8 cellular contexts compared by ENCODE assay signal in genomic region chr10:102418612-102419560, GRCh38. TPM values are rescaled to one million over a fixed set of nuclear protein-coding genes. Genes with fewer than 3 reads are reported as not detected.
A peak's percentile ranks its signal among the peaks of the same experiment; 100 is the strongest.
DNase-seq lines count a peak whose midpoint lies in the region; ATAC-seq, FAIRE-seq and TF ChIP-seq lines count a peak whose summit lies in the region.

Gene PSD (minus strand): TSS chr10:102418785. CDS start chr10:102417038, 1,747 bp downstream.

- no peak for TF ChIP-seq CTCF in A549 (IDR thresholded peaks at IDR 0.05)
- no peak for TF ChIP-seq CTCF in HEK293 (tag by site-specific recombination; IDR thresholded peaks at IDR 0.05)
- no peak for TF ChIP-seq CTCF in PC-9 (conservative IDR thresholded peaks at IDR 0.05)
- TF ChIP-seq CTCF in epithelial cell of esophagus (IDR thresholded peaks at IDR 0.05; ENCODE audit: insufficient read depth, low read depth, low read length, missing control alignments) = no peak
- no peak for TF ChIP-seq CTCF in parathyroid adenoma (IDR thresholded peaks at IDR 0.05)

- no peaks in the 10 kb centered on the region for H4K20me1 ChIP-seq in PC-9 (ENCODE audit: insufficient read depth)

- FAIRE-seq in A549 (lab: Jason Lieb, UNC) = no peak

- H3K79me2 ChIP-seq in PC-9 (ENCODE audit: low read depth) (no peaks in the 10 kb centered on the region), parathyroid adenoma (peaks cover under 1% of the 10 kb centered on the region)

- H3K4me3 ChIP-seq in A549 (peak within 1 kb of the TSS; percentile 57), HEK293 (ENCODE audit: low read depth, low read length) (peak within 1 kb of the TSS; percentile 80), PC-9 (peak within 1 kb of the TSS; percentile 94), epithelial cell of esophagus (ENCODE audit: low read length) (peak within 1 kb of the TSS; percentile 89), parathyroid adenoma (ENCODE audit: low read depth, low read length) (peak within 1 kb of the TSS; percentile 85)

- H3K9me2 ChIP-seq in PC-9 (ENCODE audit: insufficient read depth) = no peaks in the 10 kb centered on the region

- TF ChIP-seq POLR2A in A549 (IDR thresholded peaks at IDR 0.05; ENCODE audit: low read length) = no peak

- H3K9me3 ChIP-seq in A549 = no peaks in the 10 kb centered on the region
- no peaks in the 10 kb centered on the region for H3K9me3 ChIP-seq in HEK293 (ENCODE audit: control insufficient read depth, insufficient read depth, low read depth, low read length)
- no peaks in the 10 kb centered on the region for H3K9me3 ChIP-seq in PC-9 (ENCODE audit: insufficient read depth, low read depth)
- no peaks in the 10 kb centered on the region for H3K9me3 ChIP-seq in parathyroid adenoma (ENCODE audit: control insufficient read depth, low read length)

- peaks cover 25% of the 10 kb centered on the region for H3K4me1 ChIP-seq in A549
- peaks cover 9% of the 10 kb centered on the region for H3K4me1 ChIP-seq in HEK293 (ENCODE audit: control insufficient read depth, insufficient read depth, low read length)
- H3K4me1 ChIP-seq in PC-9 (replicated peaks; ENCODE audit: insufficient read depth) = peaks cover 5% of the 10 kb centered on the region; the same call in 1 of the 2 replicates
- H3K4me1 ChIP-seq in parathyroid adenoma = peaks cover 15% of the 10 kb centered on the region

- WGBS in A549 (ENCODE audit: missing lambda C conversion rate) = 28% methylated on average over 32 of the region's 54 CpGs

- peaks cover 0 to 16% of the 10 kb centered on the region in 2 experiments; a peak in 1 of 3 replicates for H3K36me3 ChIP-seq in HEK293 (ENCODE audit: control insufficient read depth in 2 of 2, insufficient read depth in 1 of 2, low read length in 2 of 2)
- no peaks in the 10 kb centered on the region for H3K36me3 ChIP-seq in PC-9 (ENCODE audit: low read depth)
- no peaks in the 10 kb centered on the region for H3K36me3 ChIP-seq in parathyroid adenoma (ENCODE audit: control insufficient read depth, insufficient read depth, low read length)

- peak within 1 kb of the TSS; percentile 64 for H3K9ac ChIP-seq in parathyroid adenoma

- H2AFZ ChIP-seq in PC-9 (0 out of 2 replicates have a peak within 1 kb of the TSS, but pooled peaks have one; percentile 94), parathyroid adenoma (peak within 1 kb of the TSS; percentile 95)

- no peak for DNase-seq in A549 (ENCODE audit: low read depth in 1 of 2, low spot score in 1 of 2)
- no peak for DNase-seq in PC-9
- no peak for DNase-seq in epithelial cell of esophagus (ENCODE audit: low read depth)
- DNase-seq in UCSD-AML1 (lab: John Stamatoyannopoulos, UW; ENCODE audit: unreplicated experiment) = no peak

- intact Hi-C loops in PC-9 (cut with micrococcal nuclease; ENCODE audit: unreplicated experiment) = no loop called here

- no peak for TF ChIP-seq RAD21 in A549 (conservative IDR thresholded peaks at IDR 0.05 in 1 of 2, IDR thresholded peaks at IDR 0.05 in 1 of 2)

- H3K27ac ChIP-seq in A549 (peak within 1 kb of the TSS in 1 of 2 experiments; percentile 90; a peak in 2 of 6 replicates), HEK293 (ENCODE audit: extremely low read depth, low read depth, low read length) (no peak within 1 kb of the TSS), PC-9 (no peak within 1 kb of the TSS), parathyroid adenoma (peak within 1 kb of the TSS; percentile 98)

- H3K4me2 ChIP-seq in A549 = peak within 1 kb of the TSS; percentile 97
- H3K4me2 ChIP-seq in PC-9 = peak within 1 kb of the TSS; percentile 97
- H3K4me2 ChIP-seq in parathyroid adenoma (ENCODE audit: low read length) = peak within 1 kb of the TSS; percentile 76

- ATAC-seq in A549 = no peak
- no peak for ATAC-seq in HG02840 (IDR thresholded peaks at IDR 0.05; ENCODE audit: low FRiP score, unreplicated experiment)
- ATAC-seq in GM21576 (IDR thresholded peaks at IDR 0.05; ENCODE audit: unreplicated experiment) = no peak

- H3F3A ChIP-seq in PC-9 (ENCODE audit: insufficient read depth, low read depth) = no peaks in the 10 kb centered on the region; the same call in 1 of the 2 replicates

- POLR2A ChIA-PET in A549 (lab: Yijun Ruan, JAX) = interaction anchor here (1.3 kb wide), 1 partner anchor 19 kb away, joined by 4 read pairs; no protein-coding TSS in a partner anchor
- POLR2A ChIA-PET in HEK293 (lab: Yijun Ruan, JAX) = interaction anchor here (0.6 to 5.2 kb wide), 4 partner anchors 13 to 325 kb away, joined by 3 to 42 read pairs (median 6); partner anchors contain the start of genes CUEDC2 and WBP1L
- POLR2A ChIA-PET in PC-9 (lab: Charles Lee; ENCODE audit: unreplicated experiment) = no interaction called here

- H3K27me3 ChIP-seq in PC-9 (ENCODE audit: insufficient read depth, low read depth) = peaks cover 18% of the 10 kb centered on the region; the same call in 1 of the 2 replicates
- H3K27me3 ChIP-seq in parathyroid adenoma (ENCODE audit: control insufficient read depth, insufficient read depth, low read length) = no peaks in the 10 kb centered on the region

- BruUV-seq in PC-9 (replicated peaks; lab: Mats Ljungman, UMichigan) = no TSS peak

- CTCF ChIA-PET in A549 (lab: Yijun Ruan, JAX) = interaction anchor here (1.0 to 17.4 kb wide), 9 partner anchors 15 to 249 kb away, joined by 3 to 337 read pairs (median 5); partner anchors contain the start of gene NFKB2
- CTCF ChIA-PET in HEK293 (lab: Yijun Ruan, JAX) = interaction anchor here (0.6 to 5.6 kb wide), 7 partner anchors 14 to 189 kb away, joined by 3 to 57 read pairs (median 7); partner anchors contain the start of gene NFKB2
- CTCF ChIA-PET in PC-9 (lab: Charles Lee) = no interaction called here

- no peak for TF ChIP-seq EP300 in A549 (IDR thresholded peaks at IDR 0.05)

TF ChIP-seq in A549, 52 proteins besides CTCF, POLR2A, EP300 and RAD21:
- 0 out of 2 replicates have a peak, but pooled peaks have one; percentile 23 for TF ChIP-seq E2F6 (IDR thresholded peaks at IDR 0.05; ENCODE audit: borderline replicate concordance, low read depth)
- TF ChIP-seq FOXS1 (CRISPR knock-in tag; IDR thresholded peaks at IDR 0.05) = no peak
- peak; percentile 65; the same call in 1 of the 2 replicates for TF ChIP-seq EHMT2 (IDR thresholded peaks at IDR 0.05; ENCODE audit: low read depth)

TF ChIP-seq in HEK293, 187 proteins besides CTCF, POLR2A, EP300 and RAD21 (continues in another document):
- TF ChIP-seq SP3 (tag by site-specific recombination; IDR thresholded peaks at IDR 0.05) = no peak
- peak; percentile 91 for TF ChIP-seq ZBTB48 (tag by site-specific recombination; IDR thresholded peaks at IDR 0.05)
- no peak for TF ChIP-seq ZNF701 (tag by site-specific recombination; IDR thresholded peaks at IDR 0.05)
- peak; percentile 32 for TF ChIP-seq ZNF341 (tag by site-specific recombination; IDR thresholded peaks at IDR 0.05; ENCODE audit: low read depth)
- no peak for TF ChIP-seq ZFHX2 (tag by site-specific recombination; conservative IDR thresholded peaks at IDR 0.05)
- TF ChIP-seq ZNF274 (IDR thresholded peaks at IDR 0.05; ENCODE audit: low read length) = no peak
- TF ChIP-seq ZNF274 (tag by site-specific recombination; IDR thresholded peaks at IDR 0.05; ENCODE audit: borderline replicate concordance) = no peak
- no peak for TF ChIP-seq ZNF394 (tag by site-specific recombination; IDR thresholded peaks at IDR 0.05; ENCODE audit: borderline replicate concordance)
- peak; percentile 69 for TF ChIP-seq ZBTB11 (tag by site-specific recombination; conservative IDR thresholded peaks at IDR 0.05; ENCODE audit: low read depth)
- no peak for TF ChIP-seq ZNF521 (tag by site-specific recombination; IDR thresholded peaks at IDR 0.05)
- no peak for TF ChIP-seq HOXD13 (CRISPR knock-in tag; IDR thresholded peaks at IDR 0.05; ENCODE audit: borderline replicate concordance)
- TF ChIP-seq ZNF843 (tag by site-specific recombination; IDR thresholded peaks at IDR 0.05) = no peak
- peak; percentile 41; the same call in 1 of the 2 replicates for TF ChIP-seq SCRT2 (tag by site-specific recombination; IDR thresholded peaks at IDR 0.05)

RNA-seq across cellular contexts. Expression of gene PSD, which starts in this region (rescaled TPM):
- polyA plus RNA-seq in A549 (2011; rRNA removed) (0.14 and 0.19 TPM in 2 replicates), A549 (2017; fragmentation: RNase III; extraction: RNeasy Plus Mini Kit Qiagen cat#74134 plus additional on column Dnase treatment) (0.42 to 0.75 TPM (median 0.70 TPM) in 3 replicates)
- polyA plus RNA-seq in A549 (2012; cell fraction: cytosol; rRNA removed) = 0.28 and 0.54 TPM in 2 replicates
- polyA plus RNA-seq in A549 (2012; cell fraction: nucleus; rRNA removed) = 0.45 and 0.83 TPM in 2 replicates
- polyA minus RNA-seq in A549 (2011; rRNA and poly(A)+ RNA removed) = 0.15 and 0.66 TPM in 2 replicates
- 1.6 and 2.3 TPM in 2 replicates for total RNA-seq in PC-9 (2021)
